In the genomic region with DNA sequence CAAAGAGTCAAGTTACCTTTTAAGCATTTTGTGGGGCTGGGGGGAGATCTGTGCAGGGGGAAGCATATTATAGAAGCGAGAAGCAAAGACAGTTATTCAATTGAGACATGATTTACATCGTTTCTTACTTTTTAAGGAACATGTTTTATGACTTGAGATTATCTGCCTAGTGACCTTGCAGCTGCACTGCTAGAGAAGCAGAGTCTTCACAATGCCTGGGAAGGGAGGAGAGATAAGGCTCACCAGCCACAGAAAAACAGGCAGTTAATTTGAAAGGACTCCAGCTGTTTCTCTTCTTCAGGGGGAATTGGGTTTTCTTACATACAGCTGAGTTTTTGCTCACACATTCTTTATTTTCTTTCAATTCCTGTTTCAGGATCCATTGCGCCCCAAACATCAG, we compare ENCODE assay signal across 1 cellular context.
TF ChIP-seq lines count a peak whose summit lies in the region.

No MANE protein-coding gene starts in this region.

TF ChIP-seq in K562, 482 proteins besides CTCF, POLR2A, EP300 and RAD21 (continues in another document):
- TF ChIP-seq ZNF263 (CRISPR knock-in tag; IDR thresholded peaks at IDR 0.05; ENCODE audit: borderline replicate concordance) (no peak), ZBTB8A (IDR thresholded peaks at IDR 0.05; ENCODE audit: partially characterized antibody) (no peak), TEAD1 (CRISPR knock-in tag; IDR thresholded peaks at IDR 0.05) (0 out of 4 replicates have a peak, but pooled peaks of 1 of the 2 experiments have one; percentile 28), RNF2 (IDR thresholded peaks at IDR 0.05) (peak; percentile 41; the same call in 1 of the 2 replicates), TCF3 (CRISPR knock-in tag; IDR thresholded peaks at IDR 0.05) (peak; percentile 92), BRCA1 (IDR thresholded peaks at IDR 0.05) (no peak), BRCA1 (CRISPR knock-in tag; IDR thresholded peaks at IDR 0.05) (no peak), ZNF24 (IDR thresholded peaks at IDR 0.05) (no peak), SPI1 (IDR thresholded peaks at IDR 0.05; ENCODE audit: borderline replicate concordance, low read depth, low read length) (no peak), ARID1B (IDR thresholded peaks at IDR 0.05) (peak; percentile 90), ZNF586 (CRISPR knock-in tag; conservative IDR thresholded peaks at IDR 0.05) (no peak), STAT5A (IDR thresholded peaks at IDR 0.05; ENCODE audit: borderline replicate concordance, low read length) (peak; percentile 80), PHTF2 (CRISPR knock-in tag; IDR thresholded peaks at IDR 0.05) (no peak), ZNF224 (CRISPR knock-in tag; IDR thresholded peaks at IDR 0.05) (no peak), HMG20B (CRISPR knock-in tag; IDR thresholded peaks at IDR 0.05) (no peak), NCOA4 (IDR thresholded peaks at IDR 0.05; ENCODE audit: partially characterized antibody) (no peak), MAZ (CRISPR knock-in tag; conservative IDR thresholded peaks at IDR 0.05 in 1 of 2, IDR thresholded peaks at IDR 0.05 in 1 of 2) (0 out of 4 replicates have a peak, but pooled peaks of 1 of the 2 experiments have one; percentile 23), NFIX (CRISPR knock-in tag; IDR thresholded peaks at IDR 0.05; ENCODE audit: low read depth) (no peak), KDM5B (IDR thresholded peaks at IDR 0.05; ENCODE audit: insufficient replicate concordance, low read depth, low read length) (no peak), NFIC (IDR thresholded peaks at IDR 0.05) (peak; percentile 79), CREBBP (IDR thresholded peaks at IDR 0.05; ENCODE audit: low read depth, low read length) (no peak), NR2F6 (CRISPR knock-in tag; IDR thresholded peaks at IDR 0.05) (no peak), KAT7 (CRISPR knock-in tag; IDR thresholded peaks at IDR 0.05; ENCODE audit: borderline replicate concordance) (no peak), NR2C1 (IDR thresholded peaks at IDR 0.05) (no peak), NR2C1 (tag; IDR thresholded peaks at IDR 0.05) (peak; percentile 27; the same call in 1 of the 2 replicates), SRSF1 (IDR thresholded peaks at IDR 0.05; ENCODE audit: low read depth, low read length) (no peak)
- TF ChIP-seq, protein P1, sequence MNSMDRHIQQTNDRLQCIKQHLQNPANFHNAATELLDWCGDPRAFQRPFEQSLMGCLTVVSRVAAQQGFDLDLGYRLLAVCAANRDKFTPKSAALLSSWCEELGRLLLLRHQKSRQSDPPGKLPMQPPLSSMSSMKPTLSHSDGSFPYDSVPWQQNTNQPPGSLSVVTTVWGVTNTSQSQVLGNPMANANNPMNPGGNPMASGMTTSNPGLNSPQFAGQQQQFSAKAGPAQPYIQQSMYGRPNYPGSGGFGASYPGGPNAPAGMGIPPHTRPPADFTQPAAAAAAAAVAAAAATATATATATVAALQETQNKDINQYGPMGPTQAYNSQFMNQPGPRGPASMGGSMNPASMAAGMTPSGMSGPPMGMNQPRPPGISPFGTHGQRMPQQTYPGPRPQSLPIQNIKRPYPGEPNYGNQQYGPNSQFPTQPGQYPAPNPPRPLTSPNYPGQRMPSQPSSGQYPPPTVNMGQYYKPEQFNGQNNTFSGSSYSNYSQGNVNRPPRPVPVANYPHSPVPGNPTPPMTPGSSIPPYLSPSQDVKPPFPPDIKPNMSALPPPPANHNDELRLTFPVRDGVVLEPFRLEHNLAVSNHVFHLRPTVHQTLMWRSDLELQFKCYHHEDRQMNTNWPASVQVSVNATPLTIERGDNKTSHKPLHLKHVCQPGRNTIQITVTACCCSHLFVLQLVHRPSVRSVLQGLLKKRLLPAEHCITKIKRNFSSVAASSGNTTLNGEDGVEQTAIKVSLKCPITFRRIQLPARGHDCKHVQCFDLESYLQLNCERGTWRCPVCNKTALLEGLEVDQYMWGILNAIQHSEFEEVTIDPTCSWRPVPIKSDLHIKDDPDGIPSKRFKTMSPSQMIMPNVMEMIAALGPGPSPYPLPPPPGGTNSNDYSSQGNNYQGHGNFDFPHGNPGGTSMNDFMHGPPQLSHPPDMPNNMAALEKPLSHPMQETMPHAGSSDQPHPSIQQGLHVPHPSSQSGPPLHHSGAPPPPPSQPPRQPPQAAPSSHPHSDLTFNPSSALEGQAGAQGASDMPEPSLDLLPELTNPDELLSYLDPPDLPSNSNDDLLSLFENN (IDR thresholded peaks at IDR 0.05; ENCODE audit: low read depth in 2 of 2, low read length in 2 of 2): peak in 1 of 2 experiments; percentile 36; a peak in 1 of 4 replicates
- TF ChIP-seq, protein P2, sequence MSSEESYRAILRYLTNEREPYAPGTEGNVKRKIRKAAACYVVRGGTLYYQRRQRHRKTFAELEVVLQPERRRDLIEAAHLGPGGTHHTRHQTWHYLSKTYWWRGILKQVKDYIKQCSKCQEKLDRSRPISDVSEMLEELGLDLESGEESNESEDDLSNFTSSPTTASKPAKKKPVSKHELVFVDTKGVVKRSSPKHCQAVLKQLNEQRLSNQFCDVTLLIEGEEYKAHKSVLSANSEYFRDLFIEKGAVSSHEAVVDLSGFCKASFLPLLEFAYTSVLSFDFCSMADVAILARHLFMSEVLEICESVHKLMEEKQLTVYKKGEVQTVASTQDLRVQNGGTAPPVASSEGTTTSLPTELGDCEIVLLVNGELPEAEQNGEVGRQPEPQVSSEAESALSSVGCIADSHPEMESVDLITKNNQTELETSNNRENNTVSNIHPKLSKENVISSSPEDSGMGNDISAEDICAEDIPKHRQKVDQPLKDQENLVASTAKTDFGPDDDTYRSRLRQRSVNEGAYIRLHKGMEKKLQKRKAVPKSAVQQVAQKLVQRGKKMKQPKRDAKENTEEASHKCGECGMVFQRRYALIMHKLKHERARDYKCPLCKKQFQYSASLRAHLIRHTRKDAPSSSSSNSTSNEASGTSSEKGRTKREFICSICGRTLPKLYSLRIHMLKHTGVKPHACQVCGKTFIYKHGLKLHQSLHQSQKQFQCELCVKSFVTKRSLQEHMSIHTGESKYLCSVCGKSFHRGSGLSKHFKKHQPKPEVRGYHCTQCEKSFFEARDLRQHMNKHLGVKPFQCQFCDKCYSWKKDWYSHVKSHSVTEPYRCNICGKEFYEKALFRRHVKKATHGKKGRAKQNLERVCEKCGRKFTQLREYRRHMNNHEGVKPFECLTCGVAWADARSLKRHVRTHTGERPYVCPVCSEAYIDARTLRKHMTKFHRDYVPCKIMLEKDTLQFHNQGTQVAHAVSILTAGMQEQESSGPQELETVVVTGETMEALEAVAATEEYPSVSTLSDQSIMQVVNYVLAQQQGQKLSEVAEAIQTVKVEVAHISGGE (CRISPR knock-in tag; IDR thresholded peaks at IDR 0.05): 0 out of 6 replicates have a peak, but pooled peaks of 1 of the 3 experiments have one; percentile 35
- TF ChIP-seq, protein P3, sequence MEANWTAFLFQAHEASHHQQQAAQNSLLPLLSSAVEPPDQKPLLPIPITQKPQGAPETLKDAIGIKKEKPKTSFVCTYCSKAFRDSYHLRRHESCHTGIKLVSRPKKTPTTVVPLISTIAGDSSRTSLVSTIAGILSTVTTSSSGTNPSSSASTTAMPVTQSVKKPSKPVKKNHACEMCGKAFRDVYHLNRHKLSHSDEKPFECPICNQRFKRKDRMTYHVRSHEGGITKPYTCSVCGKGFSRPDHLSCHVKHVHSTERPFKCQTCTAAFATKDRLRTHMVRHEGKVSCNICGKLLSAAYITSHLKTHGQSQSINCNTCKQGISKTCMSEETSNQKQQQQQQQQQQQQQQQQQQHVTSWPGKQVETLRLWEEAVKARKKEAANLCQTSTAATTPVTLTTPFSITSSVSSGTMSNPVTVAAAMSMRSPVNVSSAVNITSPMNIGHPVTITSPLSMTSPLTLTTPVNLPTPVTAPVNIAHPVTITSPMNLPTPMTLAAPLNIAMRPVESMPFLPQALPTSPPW (CRISPR knock-in tag; IDR thresholded peaks at IDR 0.05): peak; percentile 55; the same call in 1 of the 2 replicates
- TF ChIP-seq, protein P4, sequence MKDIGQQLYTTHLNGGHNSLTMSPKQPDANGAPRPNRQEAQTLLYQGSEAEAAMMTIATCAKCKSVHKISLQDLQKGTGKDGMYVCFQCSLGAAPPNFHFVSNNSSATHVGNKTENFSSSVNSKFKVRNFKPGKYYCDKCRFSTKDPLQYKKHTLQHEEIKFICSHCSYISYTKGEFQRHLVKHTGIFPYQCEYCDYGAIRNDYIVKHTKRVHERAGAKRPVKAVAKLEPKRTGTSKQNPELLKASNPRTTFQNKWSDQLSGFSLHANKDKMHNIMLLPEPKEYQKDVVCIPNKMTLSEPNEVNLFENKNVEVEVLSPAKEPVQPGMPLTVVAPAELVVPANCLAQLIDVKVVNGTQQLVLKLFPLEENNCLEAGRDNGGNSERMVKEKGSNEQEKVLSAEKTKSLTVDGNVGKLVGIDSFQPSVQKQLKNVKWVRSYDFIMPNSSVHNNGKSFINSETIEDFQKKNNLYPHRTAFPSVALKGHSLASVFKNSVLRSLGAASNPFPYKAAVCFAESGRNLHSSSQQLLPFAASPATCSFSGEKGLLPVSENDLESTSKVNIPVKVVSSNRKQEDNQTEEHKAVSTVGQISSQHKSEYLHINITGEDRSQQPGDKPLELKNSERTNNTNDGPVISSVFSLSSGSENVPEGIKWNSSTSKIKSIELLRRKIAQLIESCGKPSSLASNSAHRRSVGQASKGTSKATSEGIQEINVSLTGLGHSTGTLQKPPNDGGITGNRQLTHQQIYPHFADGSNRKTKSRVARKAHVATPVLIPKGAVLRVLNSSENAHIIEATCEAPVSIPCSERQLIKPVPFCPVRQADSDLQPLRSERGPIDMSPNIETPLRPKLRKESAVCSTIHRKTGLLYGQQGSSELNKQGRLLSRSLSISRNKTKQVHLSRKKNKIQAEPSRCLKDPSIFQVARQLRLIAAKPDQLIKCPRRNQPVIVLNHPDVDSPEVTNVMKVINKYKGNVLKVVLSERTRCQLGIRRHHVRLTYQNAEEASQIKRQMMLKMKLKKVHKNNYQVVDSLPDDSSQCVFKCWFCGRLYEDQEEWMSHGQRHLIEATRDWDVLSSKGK (CRISPR knock-in tag; IDR thresholded peaks at IDR 0.05): no peak
- TF ChIP-seq, protein P5, sequence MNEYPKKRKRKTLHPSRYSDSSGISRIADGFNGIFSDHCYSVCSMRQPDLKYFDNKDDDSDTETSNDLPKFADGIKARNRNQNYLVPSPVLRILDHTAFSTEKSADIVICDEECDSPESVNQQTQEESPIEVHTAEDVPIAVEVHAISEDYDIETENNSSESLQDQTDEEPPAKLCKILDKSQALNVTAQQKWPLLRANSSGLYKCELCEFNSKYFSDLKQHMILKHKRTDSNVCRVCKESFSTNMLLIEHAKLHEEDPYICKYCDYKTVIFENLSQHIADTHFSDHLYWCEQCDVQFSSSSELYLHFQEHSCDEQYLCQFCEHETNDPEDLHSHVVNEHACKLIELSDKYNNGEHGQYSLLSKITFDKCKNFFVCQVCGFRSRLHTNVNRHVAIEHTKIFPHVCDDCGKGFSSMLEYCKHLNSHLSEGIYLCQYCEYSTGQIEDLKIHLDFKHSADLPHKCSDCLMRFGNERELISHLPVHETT (CRISPR knock-in tag; conservative IDR thresholded peaks at IDR 0.05 in 1 of 2, IDR thresholded peaks at IDR 0.05 in 1 of 2): peak in 1 of 2 experiments; percentile 83; a peak in 2 of 4 replicates
- TF ChIP-seq, protein P6, sequence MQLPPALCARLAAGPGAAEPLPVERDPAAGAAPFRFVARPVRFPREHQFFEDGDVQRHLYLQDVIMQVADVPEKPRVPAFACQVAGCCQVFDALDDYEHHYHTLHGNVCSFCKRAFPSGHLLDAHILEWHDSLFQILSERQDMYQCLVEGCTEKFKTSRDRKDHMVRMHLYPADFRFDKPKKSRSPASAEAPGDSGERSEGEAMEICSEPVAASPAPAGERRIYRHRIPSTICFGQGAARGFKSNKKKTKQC (CRISPR knock-in tag; IDR thresholded peaks at IDR 0.05): no peak
- TF ChIP-seq, protein P7, sequence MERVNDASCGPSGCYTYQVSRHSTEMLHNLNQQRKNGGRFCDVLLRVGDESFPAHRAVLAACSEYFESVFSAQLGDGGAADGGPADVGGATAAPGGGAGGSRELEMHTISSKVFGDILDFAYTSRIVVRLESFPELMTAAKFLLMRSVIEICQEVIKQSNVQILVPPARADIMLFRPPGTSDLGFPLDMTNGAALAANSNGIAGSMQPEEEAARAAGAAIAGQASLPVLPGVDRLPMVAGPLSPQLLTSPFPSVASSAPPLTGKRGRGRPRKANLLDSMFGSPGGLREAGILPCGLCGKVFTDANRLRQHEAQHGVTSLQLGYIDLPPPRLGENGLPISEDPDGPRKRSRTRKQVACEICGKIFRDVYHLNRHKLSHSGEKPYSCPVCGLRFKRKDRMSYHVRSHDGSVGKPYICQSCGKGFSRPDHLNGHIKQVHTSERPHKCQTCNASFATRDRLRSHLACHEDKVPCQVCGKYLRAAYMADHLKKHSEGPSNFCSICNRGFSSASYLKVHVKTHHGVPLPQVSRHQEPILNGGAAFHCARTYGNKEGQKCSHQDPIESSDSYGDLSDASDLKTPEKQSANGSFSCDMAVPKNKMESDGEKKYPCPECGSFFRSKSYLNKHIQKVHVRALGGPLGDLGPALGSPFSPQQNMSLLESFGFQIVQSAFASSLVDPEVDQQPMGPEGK (CRISPR knock-in tag; IDR thresholded peaks at IDR 0.05; ENCODE audit: borderline replicate concordance): no peak
- TF ChIP-seq, protein P8, sequence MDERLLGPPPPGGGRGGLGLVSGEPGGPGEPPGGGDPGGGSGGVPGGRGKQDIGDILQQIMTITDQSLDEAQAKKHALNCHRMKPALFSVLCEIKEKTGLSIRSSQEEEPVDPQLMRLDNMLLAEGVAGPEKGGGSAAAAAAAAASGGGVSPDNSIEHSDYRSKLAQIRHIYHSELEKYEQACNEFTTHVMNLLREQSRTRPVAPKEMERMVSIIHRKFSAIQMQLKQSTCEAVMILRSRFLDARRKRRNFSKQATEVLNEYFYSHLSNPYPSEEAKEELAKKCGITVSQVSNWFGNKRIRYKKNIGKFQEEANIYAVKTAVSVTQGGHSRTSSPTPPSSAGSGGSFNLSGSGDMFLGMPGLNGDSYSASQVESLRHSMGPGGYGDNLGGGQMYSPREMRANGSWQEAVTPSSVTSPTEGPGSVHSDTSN (CRISPR knock-in tag; IDR thresholded peaks at IDR 0.05; ENCODE audit: low read depth): no peak
- TF ChIP-seq, protein P8 (tag; conservative IDR thresholded peaks at IDR 0.05; ENCODE audit: low read depth): peak; percentile 94
- TF ChIP-seq, protein P9, sequence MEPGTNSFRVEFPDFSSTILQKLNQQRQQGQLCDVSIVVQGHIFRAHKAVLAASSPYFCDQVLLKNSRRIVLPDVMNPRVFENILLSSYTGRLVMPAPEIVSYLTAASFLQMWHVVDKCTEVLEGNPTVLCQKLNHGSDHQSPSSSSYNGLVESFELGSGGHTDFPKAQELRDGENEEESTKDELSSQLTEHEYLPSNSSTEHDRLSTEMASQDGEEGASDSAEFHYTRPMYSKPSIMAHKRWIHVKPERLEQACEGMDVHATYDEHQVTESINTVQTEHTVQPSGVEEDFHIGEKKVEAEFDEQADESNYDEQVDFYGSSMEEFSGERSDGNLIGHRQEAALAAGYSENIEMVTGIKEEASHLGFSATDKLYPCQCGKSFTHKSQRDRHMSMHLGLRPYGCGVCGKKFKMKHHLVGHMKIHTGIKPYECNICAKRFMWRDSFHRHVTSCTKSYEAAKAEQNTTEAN (CRISPR knock-in tag; IDR thresholded peaks at IDR 0.05): no peak
